19 cellular contexts compared by ENCODE assay signal in genomic region chr18:72651033-72651432, GRCh38.
DNase-seq lines count a peak whose midpoint lies in the region; ATAC-seq and TF ChIP-seq lines count a peak whose summit lies in the region.
"Had no signal": no experiment of that assay in that cellular context is flagged by ENCODE, and none has a peak within 500 bp of the region (broad histone marks: within the 10 kb centered on the region; RNA-seq: fewer than 3 reads in every experiment).

No MANE protein-coding gene starts in this region.

- H4K20me1 ChIP-seq in SK-N-SH (ENCODE audit: insufficient read depth) (no peaks in the 10 kb centered on the region), Loucy (ENCODE audit: insufficient read depth, low read length, poor library complexity, severe bottlenecking) (no peaks in the 10 kb centered on the region)
- H4K20me1 ChIP-seq: BLaER1 had no signal

- H3K4me3 Mint-ChIP-seq in WTC11 (no peak overlapping the region), progenitor cell of endocrine pancreas (ENCODE audit: low read depth) (no peak overlapping the region)
- H3K4me3 Mint-ChIP-seq: CD14-positive monocyte; CD4-positive, alpha-beta memory T cell; IgD-negative memory B cell had no signal

- H3K4me2 ChIP-seq in SK-N-SH (no peak overlapping the region), Loucy (ENCODE audit: low read depth, low read length, poor library complexity, severe bottlenecking) (no peak overlapping the region)
- H3K4me2 ChIP-seq: A549, BLaER1 had no signal

- H3K36me3 Mint-ChIP-seq in WTC11 (peaks cover 4% of the 10 kb centered on the region), progenitor cell of endocrine pancreas (ENCODE audit: insufficient read depth) (no peaks in the 10 kb centered on the region)
- H3K36me3 Mint-ChIP-seq: CD14-positive monocyte; CD4-positive, alpha-beta memory T cell; IgD-negative memory B cell had no signal

- CTCF ChIA-PET in SK-N-SH (lab: Yijun Ruan, JAX) (no interaction called here), WTC11 (lab: Charles Lee) (no interaction called here)

- H3K4me1 Mint-ChIP-seq in WTC11 (no peaks in the 10 kb centered on the region), progenitor cell of endocrine pancreas (ENCODE audit: low read depth) (no peaks in the 10 kb centered on the region)
- H3K4me1 Mint-ChIP-seq: CD14-positive monocyte; CD4-positive, alpha-beta memory T cell; IgD-negative memory B cell had no signal

- TF ChIP-seq RAD21 in SK-N-SH (IDR thresholded peaks at IDR 0.05; ENCODE audit: low read length), result no peak

- no peaks in the 10 kb centered on the region for H3K9me3 ChIP-seq in SK-N-SH
- H3K9me3 ChIP-seq in Loucy (ENCODE audit: insufficient read depth, low read depth, low read length), result no peaks in the 10 kb centered on the region
- H3K9me3 ChIP-seq: A549 had no signal

- H3K4me1 ChIP-seq in SK-N-SH (ENCODE audit: control insufficient read depth in 1 of 2, insufficient read depth in 2 of 2, low read depth in 1 of 2, low read length in 1 of 2) (no peaks in the 10 kb centered on the region), Loucy (ENCODE audit: insufficient read depth, low read length, poor library complexity, severe bottlenecking) (no peaks in the 10 kb centered on the region)
- H3K4me1 ChIP-seq: A549, BLaER1 had no signal

- H3K27ac ChIP-seq in SK-N-SH (ENCODE audit: low read depth in 2 of 2, low read length in 1 of 2), result no peak overlapping the region
- H3K27ac ChIP-seq: 22Rv1, A549, BLaER1, GM23248 had no signal

- H3K27ac Mint-ChIP-seq in WTC11, result no peak overlapping the region
- no peak overlapping the region for H3K27ac Mint-ChIP-seq in progenitor cell of endocrine pancreas
- H3K27ac Mint-ChIP-seq: CD14-positive monocyte; CD4-positive, alpha-beta memory T cell; IgD-negative memory B cell had no signal

- peaks cover 45% of the 10 kb centered on the region for H3K9me3 Mint-ChIP-seq in WTC11
- peaks cover 3% of the 10 kb centered on the region for H3K9me3 Mint-ChIP-seq in progenitor cell of endocrine pancreas (ENCODE audit: low read depth)

- no peak overlapping the region for H3K9ac ChIP-seq in SK-N-SH
- H3K9ac ChIP-seq in Loucy (ENCODE audit: low read depth, low read length, poor library complexity, severe bottlenecking), result no peak overlapping the region
- H3K9ac ChIP-seq: BLaER1, GM23248 had no signal

- H3K79me2 ChIP-seq in SK-N-SH (ENCODE audit: insufficient read depth), result no peaks in the 10 kb centered on the region
- H3K79me2 ChIP-seq in Loucy (ENCODE audit: insufficient read depth, low read length), result no peaks in the 10 kb centered on the region

- no peak for TF ChIP-seq EP300 in SK-N-SH (IDR thresholded peaks at IDR 0.05; ENCODE audit: borderline replicate concordance in 1 of 2, low read depth in 1 of 2, low read length in 1 of 2)

- H3F3A ChIP-seq in SK-N-SH (replicated peaks; ENCODE audit: insufficient read depth) (no peaks in the 10 kb centered on the region), Loucy (ENCODE audit: low read depth) (no peaks in the 10 kb centered on the region)

- no peaks in the 10 kb centered on the region for H3K9me2 ChIP-seq in SK-N-SH
- no peaks in the 10 kb centered on the region for H3K9me2 ChIP-seq in Loucy (replicated peaks; ENCODE audit: low read depth, low read length)

- 28% methylated on average over 5 of the region's 5 CpGs for WGBS in SK-N-SH (ENCODE audit: low lambda C conversion rate)

- DNase-seq in SK-N-SH, result no peak
- no peak for DNase-seq in WTC11 (ENCODE audit: low spot score)
- DNase-seq in progenitor cell of endocrine pancreas (ENCODE audit: low spot score, unreplicated experiment), result no peak
- no peak for DNase-seq in HCEC 1CT
- no peak for DNase-seq in mucosa of gallbladder (ENCODE audit: low spot score)
- DNase-seq: CD4-positive, alpha-beta memory T cell; DMS153; DMS79; GDM1; GM23248; KBM-7 had no signal

- H3K36me3 ChIP-seq in SK-N-SH (replicated peaks in 1 of 2; ENCODE audit: control insufficient read depth in 1 of 2, insufficient read depth in 2 of 2, low read length in 1 of 2), result no peaks in the 10 kb centered on the region
- H3K36me3 ChIP-seq in Loucy (ENCODE audit: insufficient read depth, low read length), result no peaks in the 10 kb centered on the region
- H3K36me3 ChIP-seq: BLaER1 had no signal

- H3K27me3 ChIP-seq in SK-N-SH (ENCODE audit: insufficient read depth), result no peaks in the 10 kb centered on the region
- H3K27me3 ChIP-seq in Loucy (ENCODE audit: insufficient read depth, low read length, poor library complexity, severe bottlenecking), result no peaks in the 10 kb centered on the region
- H3K27me3 ChIP-seq: BLaER1 had no signal

- H3K27me3 Mint-ChIP-seq in WTC11 (ENCODE audit: low read depth), result peaks cover 4% of the 10 kb centered on the region
- peaks cover 67% of the 10 kb centered on the region for H3K27me3 Mint-ChIP-seq in progenitor cell of endocrine pancreas
- H3K27me3 Mint-ChIP-seq: CD4-positive, alpha-beta memory T cell; IgD-negative memory B cell had no signal

- 0 out of 3 replicates have a peak, but pooled peaks have one; percentile 27 for ATAC-seq in SK-N-SH treated with all-trans-retinoic acid at 6 μM for 48 hours
- peak; percentile 71; the same call in 1 of the 2 replicates for ATAC-seq in WTC11
- no peak for ATAC-seq in HG03025 (IDR thresholded peaks at IDR 0.05; ENCODE audit: low FRiP score, unreplicated experiment)
- ATAC-seq: A549 had no signal

- POLR2A ChIA-PET in SK-N-SH (lab: Yijun Ruan, JAX) (no interaction called here), WTC11 (lab: Charles Lee) (no interaction called here)

- TF ChIP-seq CTCF in SK-N-SH (IDR thresholded peaks at IDR 0.05) (no peak), Loucy (conservative IDR thresholded peaks at IDR 0.05; ENCODE audit: low read length) (peak; percentile 16; the same call in 1 of the 2 replicates), WTC11 (IDR thresholded peaks at IDR 0.05) (no peak), progenitor cell of endocrine pancreas (IDR thresholded peaks at IDR 0.05; ENCODE audit: unreplicated experiment) (peak; percentile 17)

- H2AFZ ChIP-seq in SK-N-SH (ENCODE audit: low read depth) (no peak overlapping the region), Loucy (ENCODE audit: low read length) (no peak overlapping the region)
- H2AFZ ChIP-seq: GM23248 had no signal

- H3K4me3 ChIP-seq in SK-N-SH (ENCODE audit: low read depth in 2 of 2, low read length in 1 of 2) (no peak overlapping the region), Loucy (ENCODE audit: low read length, poor library complexity, severe bottlenecking) (no peak overlapping the region)
- H3K4me3 ChIP-seq: A549, BLaER1, GM23248 had no signal

TF ChIP-seq in SK-N-SH, 30 proteins besides CTCF, POLR2A, EP300 and RAD21 (continues in another document):
- no peak for TF ChIP-seq GABPA (IDR thresholded peaks at IDR 0.05; ENCODE audit: low read depth)
- TF ChIP-seq FOXM1 (IDR thresholded peaks at IDR 0.05; ENCODE audit: low read depth), result no peak
- no peak for TF ChIP-seq USF2 (IDR thresholded peaks at IDR 0.05; ENCODE audit: borderline replicate concordance, low read depth, low read length)
- TF ChIP-seq ELF1 (IDR thresholded peaks at IDR 0.05), result no peak
- TF ChIP-seq MAX (IDR thresholded peaks at IDR 0.05; ENCODE audit: low read depth), result no peak
- no peak for TF ChIP-seq JUND (IDR thresholded peaks at IDR 0.05)
- no peak for TF ChIP-seq SIN3A (IDR thresholded peaks at IDR 0.05; ENCODE audit: borderline replicate concordance, low read depth, low read length)
- TF ChIP-seq RFX5 (IDR thresholded peaks at IDR 0.05; ENCODE audit: low read length), result no peak
- TF ChIP-seq MXI1 (IDR thresholded peaks at IDR 0.05; ENCODE audit: low read depth, low read length), result no peak

TF ChIP-seq in WTC11, 78 proteins besides CTCF, POLR2A, EP300 and RAD21:
- no peak for TF ChIP-seq FOXP4 (CRISPR knock-in tag; IDR thresholded peaks at IDR 0.05)
- TF ChIP-seq CREM (CRISPR knock-in tag; IDR thresholded peaks at IDR 0.05), result no peak
- no peak for TF ChIP-seq NFYB (CRISPR knock-in tag; conservative IDR thresholded peaks at IDR 0.05; ENCODE audit: low read depth)
- TF ChIP-seq FOXK1 (CRISPR knock-in tag; IDR thresholded peaks at IDR 0.05), result no peak
- no peak for TF ChIP-seq FOXJ3 (CRISPR knock-in tag; IDR thresholded peaks at IDR 0.05; ENCODE audit: borderline replicate concordance)
- no peak for TF ChIP-seq STAT6 (CRISPR knock-in tag; conservative IDR thresholded peaks at IDR 0.05; ENCODE audit: low read depth)

Comparison
In these comparisons a context has a peak if more than half of its experiments do, and no peak if none do; other contexts are left out.
1. CTCF ChIP-seq: peak in Loucy (single experiment) and progenitor cell of endocrine pancreas (single experiment); none in SK-N-SH (single experiment) and WTC11 (single experiment).